1 cellular context compared by ENCODE assay signal in the genomic region with DNA sequence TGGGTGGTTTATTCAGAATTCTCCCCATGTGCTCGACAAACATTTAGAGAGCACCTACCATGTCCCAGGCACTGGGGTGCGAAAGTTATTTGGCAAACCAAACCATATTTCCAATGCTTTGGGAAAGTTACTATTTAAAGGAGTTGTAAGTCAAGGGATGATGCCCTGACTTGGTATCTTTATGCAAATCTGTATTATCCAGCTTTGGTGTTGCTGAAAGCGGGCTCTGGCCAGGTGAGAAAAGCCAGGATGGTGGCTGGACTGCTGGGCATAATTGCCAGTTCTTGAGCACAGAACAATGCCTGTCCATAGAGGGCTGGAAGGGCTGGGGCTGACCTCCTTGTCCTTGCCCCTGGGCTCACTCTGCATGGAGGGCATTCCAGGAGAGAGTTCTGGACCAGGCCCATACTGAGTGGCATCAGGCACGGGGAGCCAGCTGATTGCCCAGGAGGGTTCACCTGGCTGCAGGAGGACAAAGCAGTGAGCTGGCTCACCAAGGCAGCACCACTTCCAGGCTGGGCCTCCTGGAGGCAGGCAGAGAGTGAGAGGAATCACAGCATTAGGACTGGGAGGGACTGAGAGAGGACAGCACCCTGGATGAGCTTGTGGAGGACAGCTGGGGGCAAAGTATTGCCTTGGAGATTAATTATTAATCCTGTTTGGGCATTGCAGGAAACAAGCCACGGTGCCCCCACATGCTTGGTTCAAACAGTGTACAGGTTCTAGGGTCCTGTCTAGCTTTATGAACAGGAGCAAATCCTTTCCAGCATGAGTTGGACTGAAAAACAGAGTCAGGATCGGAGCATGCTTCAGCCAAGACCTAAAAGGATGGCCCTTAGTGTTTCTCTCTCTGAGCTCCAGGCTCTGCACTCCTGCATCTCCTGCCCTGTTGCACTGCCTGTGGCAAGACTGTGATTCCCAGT.
TF ChIP-seq lines count a peak whose summit lies in the region.

No MANE protein-coding gene starts in this region.

TF ChIP-seq in A549, 52 proteins besides CTCF, POLR2A, EP300 and RAD21:
- TF ChIP-seq CHD2 (IDR thresholded peaks at IDR 0.05; ENCODE audit: low read length, partially characterized antibody) (no peak), ESRRA (IDR thresholded peaks at IDR 0.05; ENCODE audit: borderline replicate concordance, low read length) (no peak), KDM1A (IDR thresholded peaks at IDR 0.05; ENCODE audit: low read depth) (no peak), GATA3 (IDR thresholded peaks at IDR 0.05; ENCODE audit: borderline replicate concordance) (no peak)
TF ChIP-seq in A549: peak in this region for 0.
